Comparison of ENCODE assay signal across 9 cellular contexts in genomic region chr7:130721486-130722277, GRCh38. TPM values are rescaled to one million over a fixed set of nuclear protein-coding genes. Genes with fewer than 3 reads are reported as not detected.
DNase-seq lines count a peak whose midpoint lies in the region; ATAC-seq, FAIRE-seq and TF ChIP-seq lines count a peak whose summit lies in the region.
"Had no signal": no experiment of that assay in that cellular context is flagged by ENCODE, and none has a peak within 500 bp of the region (broad histone marks: within the 10 kb centered on the region; RNA-seq: fewer than 3 reads in every experiment).

No MANE protein-coding gene starts in this region.

- H2BK5ac ChIP-seq in neuronal stem cell (ENCODE audit: low read length) = no peak overlapping the region

- no peaks in the 10 kb centered on the region for H3K36me3 ChIP-seq in neuronal stem cell (replicated peaks in 1 of 2; ENCODE audit: control insufficient read depth in 2 of 2, insufficient read depth in 2 of 2, low read length in 2 of 2)
- H3K36me3 ChIP-seq: BLaER1 treated with 17β-estradiol and CSF1 and Interleukin-3, amounts not matched to agents 10 nM and 100 nM had no signal

- WGBS in neuronal stem cell (ENCODE audit: extremely low coverage in 2 of 2, insufficient read length in 2 of 2, insufficient replicate concordance in 1 of 2), 2 donors = no CpG with 5 or more reads among the region's 5 CpGs

- FAIRE-seq in TTC549 (lab: Jason Lieb, UNC) = peak; percentile 84

- H3K4me3 ChIP-seq in fibroblast of villous mesenchyme (ENCODE audit: low read depth, low read length) = no peak overlapping the region
- H3K4me3 ChIP-seq in neuronal stem cell (ENCODE audit: low read length in 2 of 2) = no peak overlapping the region
- H3K4me3 ChIP-seq: BLaER1 treated with 17β-estradiol and CSF1 and Interleukin-3, amounts not matched to agents 10 nM and 100 nM had no signal

- no peaks in the 10 kb centered on the region for H3K79me1 ChIP-seq in neuronal stem cell (ENCODE audit: low read depth, low read length)

- no peak overlapping the region for H3K9ac ChIP-seq in neuronal stem cell (ENCODE audit: low read depth, low read length, poor library complexity)
- H3K9ac ChIP-seq: BLaER1 treated with 17β-estradiol and CSF1 and Interleukin-3, amounts not matched to agents 10 nM and 100 nM had no signal

- H2BK15ac ChIP-seq in neuronal stem cell (ENCODE audit: low read length) = no peak overlapping the region

- peak; percentile 52 to 73 for DNase-seq in NCI-H2081 (lab: John Stamatoyannopoulos, UW)
- no peak for DNase-seq in NCI-H2081 treated with DMSO at 0.1 percent for 48 hours (lab: John Stamatoyannopoulos, UW)
- peak; percentile 82 for DNase-seq in M059J (ENCODE audit: low read depth)
- DNase-seq in fibroblast of villous mesenchyme (ENCODE audit: low read depth) = peak; percentile 85
- DNase-seq in neuronal stem cell (ENCODE audit: low spot score) = peak; percentile 58

- no peak overlapping the region for H3K14ac ChIP-seq in neuronal stem cell (ENCODE audit: low read length)

- no peak overlapping the region for H3K18ac ChIP-seq in neuronal stem cell (ENCODE audit: low read length)

- H2AK5ac ChIP-seq in neuronal stem cell (ENCODE audit: low read depth, low read length) = no peak overlapping the region

- no peak overlapping the region for H4K8ac ChIP-seq in neuronal stem cell (ENCODE audit: low read depth, low read length)

- H3K4me1 ChIP-seq in neuronal stem cell (ENCODE audit: control insufficient read depth in 2 of 2, insufficient read depth in 1 of 2, low read depth in 1 of 2, low read length in 2 of 2) = no peaks in the 10 kb centered on the region
- H3K4me1 ChIP-seq: BLaER1 treated with 17β-estradiol and CSF1 and Interleukin-3, amounts not matched to agents 10 nM and 100 nM had no signal

- no peak overlapping the region for H3K4ac ChIP-seq in neuronal stem cell (ENCODE audit: low read length)

- H3K4me2 ChIP-seq in neuronal stem cell (ENCODE audit: insufficient read depth, low read length, poor library complexity, severe bottlenecking) = no peak overlapping the region
- H3K4me2 ChIP-seq: BLaER1 treated with 17β-estradiol and CSF1 and Interleukin-3, amounts not matched to agents 10 nM and 100 nM had no signal

- H2BK12ac ChIP-seq in neuronal stem cell (ENCODE audit: low read length) = no peak overlapping the region

- peak overlapping the region; percentile 13 for H2AFZ ChIP-seq in neuronal stem cell (ENCODE audit: low read length)

- TF ChIP-seq CTCF in fibroblast of villous mesenchyme (IDR thresholded peaks at IDR 0.05; ENCODE audit: insufficient read depth, low read depth, low read length) = peak; percentile 88

- no peak for ATAC-seq in GM18907 (IDR thresholded peaks at IDR 0.05; ENCODE audit: unreplicated experiment)
- ATAC-seq in GM21737 (IDR thresholded peaks at IDR 0.05; ENCODE audit: unreplicated experiment) = no peak

- no peak overlapping the region for H2BK120ac ChIP-seq in neuronal stem cell (ENCODE audit: low read depth, low read length)

- no peak overlapping the region for H3K23ac ChIP-seq in neuronal stem cell (ENCODE audit: low read depth, low read length, poor library complexity)

- no peaks in the 10 kb centered on the region for H3K27me3 ChIP-seq in neuronal stem cell (ENCODE audit: control insufficient read depth in 3 of 3, insufficient read depth in 3 of 3, low read depth in 1 of 3, low read length in 3 of 3)
- H3K27me3 ChIP-seq: BLaER1 treated with 17β-estradiol and CSF1 and Interleukin-3, amounts not matched to agents 10 nM and 100 nM had no signal

- no peaks in the 10 kb centered on the region for H3K9me3 ChIP-seq in neuronal stem cell (replicated peaks in 1 of 2; ENCODE audit: control insufficient read depth in 2 of 2, insufficient read depth in 1 of 2, low read depth in 1 of 2, low read length in 2 of 2)
- H3K9me3 ChIP-seq: BLaER1 treated with 17β-estradiol and CSF1 and Interleukin-3, amounts not matched to agents 10 nM and 100 nM had no signal

- H4K91ac ChIP-seq in neuronal stem cell (ENCODE audit: low read depth, low read length, poor library complexity) = no peak overlapping the region

- no peak overlapping the region for H3K27ac ChIP-seq in neuronal stem cell (replicated peaks; ENCODE audit: low read length)
- H3K27ac ChIP-seq: BLaER1 treated with 17β-estradiol and CSF1 and Interleukin-3, amounts not matched to agents 10 nM and 100 nM had no signal

RNA-seq across cellular contexts. Expression of gene KLF14, which starts 12.3 kb away (rescaled TPM):
- total RNA-seq in M059J (2014; rRNA removed; shearing (Covaris generic)) = not detected in 2 replicates
- total RNA-seq in fibroblast of villous mesenchyme = under 0.01 TPM in 2 replicates
- 0.07 TPM for polyA plus RNA-seq in neuronal stem cell (2013, experiment 1 of 2)
- 0.06 TPM for polyA plus RNA-seq in neuronal stem cell (2013, experiment 2 of 2)

RNA-seq across cellular contexts. Expression of gene TSGA13, which starts 35.3 kb away (rescaled TPM):
- total RNA-seq in M059J (2014; rRNA removed; shearing (Covaris generic)) = not detected in 2 replicates
- total RNA-seq in fibroblast of villous mesenchyme = not detected in 2 replicates
- not detected for polyA plus RNA-seq in neuronal stem cell (2013, experiment 1 of 2)
- not detected for polyA plus RNA-seq in neuronal stem cell (2013, experiment 2 of 2)

RNA-seq across cellular contexts. Expression of gene COPG2, which starts 53.1 kb away (rescaled TPM):
- 38.7 and 50.1 TPM in 2 replicates for total RNA-seq in M059J (2014; rRNA removed; shearing (Covaris generic))
- 43.5 and 47.9 TPM in 2 replicates for total RNA-seq in fibroblast of villous mesenchyme
- 45.9 TPM for polyA plus RNA-seq in neuronal stem cell (2013, experiment 1 of 2)
- polyA plus RNA-seq in neuronal stem cell (2013, experiment 2 of 2) = 44.5 TPM
